1 cellular context compared by ENCODE assay signal in the genomic region with DNA sequence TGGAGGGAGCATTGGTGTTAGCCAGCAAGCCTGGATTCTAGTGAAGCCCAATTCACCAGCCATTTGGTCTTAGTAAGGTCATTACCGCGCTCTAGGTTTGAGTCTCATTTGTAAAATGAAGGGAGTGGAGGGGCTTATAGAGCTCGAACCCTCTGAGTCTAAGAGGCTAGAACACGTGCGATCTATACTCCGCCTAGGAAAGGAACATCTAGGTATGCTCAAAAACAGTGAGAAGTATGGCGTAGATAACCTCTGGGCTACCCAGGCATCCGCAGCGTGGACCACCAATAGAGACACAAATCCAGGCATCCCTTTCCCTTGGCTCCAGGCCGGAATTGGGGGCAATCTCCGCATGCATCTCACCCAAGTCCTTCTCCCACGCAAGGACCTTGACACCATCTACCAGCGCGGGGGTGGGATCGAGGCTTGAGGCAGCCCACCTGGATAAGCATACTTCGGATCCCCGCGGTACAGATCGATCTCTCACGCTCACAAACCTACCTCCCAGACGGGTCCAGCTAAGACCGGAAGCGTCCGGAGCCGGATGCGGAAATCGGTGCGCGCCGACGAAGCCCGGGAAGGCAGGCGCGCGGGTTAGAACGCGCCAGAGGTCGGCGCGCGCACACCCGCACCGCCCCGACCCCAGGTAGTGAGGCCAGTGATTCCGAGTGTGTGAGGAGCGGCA.
A peak's percentile ranks its signal among the peaks of the same experiment; 100 is the strongest.
TF ChIP-seq lines count a peak whose summit lies in the region.

METTL25B (plus strand) TSS at position 556 of the 685 bp plus-strand sequence. CDS start 636 bp downstream, outside the sequence.

TF ChIP-seq in HepG2, 621 proteins besides CTCF, POLR2A, EP300 and RAD21 (continued from another document and continues in another):
- TF ChIP-seq, protein P1, sequence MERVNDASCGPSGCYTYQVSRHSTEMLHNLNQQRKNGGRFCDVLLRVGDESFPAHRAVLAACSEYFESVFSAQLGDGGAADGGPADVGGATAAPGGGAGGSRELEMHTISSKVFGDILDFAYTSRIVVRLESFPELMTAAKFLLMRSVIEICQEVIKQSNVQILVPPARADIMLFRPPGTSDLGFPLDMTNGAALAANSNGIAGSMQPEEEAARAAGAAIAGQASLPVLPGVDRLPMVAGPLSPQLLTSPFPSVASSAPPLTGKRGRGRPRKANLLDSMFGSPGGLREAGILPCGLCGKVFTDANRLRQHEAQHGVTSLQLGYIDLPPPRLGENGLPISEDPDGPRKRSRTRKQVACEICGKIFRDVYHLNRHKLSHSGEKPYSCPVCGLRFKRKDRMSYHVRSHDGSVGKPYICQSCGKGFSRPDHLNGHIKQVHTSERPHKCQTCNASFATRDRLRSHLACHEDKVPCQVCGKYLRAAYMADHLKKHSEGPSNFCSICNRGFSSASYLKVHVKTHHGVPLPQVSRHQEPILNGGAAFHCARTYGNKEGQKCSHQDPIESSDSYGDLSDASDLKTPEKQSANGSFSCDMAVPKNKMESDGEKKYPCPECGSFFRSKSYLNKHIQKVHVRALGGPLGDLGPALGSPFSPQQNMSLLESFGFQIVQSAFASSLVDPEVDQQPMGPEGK (CRISPR knock-in tag; IDR thresholded peaks at IDR 0.05), result 0 out of 2 replicates have a peak, but pooled peaks have one; percentile 3
- TF ChIP-seq SPEN (CRISPR knock-in tag; IDR thresholded peaks at IDR 0.05; ENCODE audit: low read depth) (no peak; the same call in 1 of the 2 replicates), FOXC1 (CRISPR knock-in tag; IDR thresholded peaks at IDR 0.05; ENCODE audit: borderline replicate concordance) (no peak), EHMT2 (IDR thresholded peaks at IDR 0.05; ENCODE audit: borderline replicate concordance, low read depth, low read length) (no peak), ZNF136 (CRISPR knock-in tag; IDR thresholded peaks at IDR 0.05; ENCODE audit: low read depth) (no peak), ZC3H13 (CRISPR knock-in tag; IDR thresholded peaks at IDR 0.05) (no peak), ZBTB8A (CRISPR knock-in tag; IDR thresholded peaks at IDR 0.05; ENCODE audit: borderline replicate concordance, low read depth) (no peak), SRF (IDR thresholded peaks at IDR 0.05; ENCODE audit: low read depth, low read length) (peak; percentile 9; the same call in 1 of the 2 replicates), SCMH1 (CRISPR knock-in tag; IDR thresholded peaks at IDR 0.05; ENCODE audit: borderline replicate concordance) (no peak), ZBTB3 (CRISPR knock-in tag; IDR thresholded peaks at IDR 0.05; ENCODE audit: borderline replicate concordance, low read depth) (no peak), CHCHD3 (CRISPR knock-in tag; IDR thresholded peaks at IDR 0.05) (no peak), SRSF4 (IDR thresholded peaks at IDR 0.05; ENCODE audit: low read depth, low read length, poor library complexity, severe bottlenecking) (no peak), GPN1 (CRISPR knock-in tag; IDR thresholded peaks at IDR 0.05; ENCODE audit: borderline replicate concordance) (no peak), ATF7-NPFF (CRISPR knock-in tag; IDR thresholded peaks at IDR 0.05; ENCODE audit: low read depth) (no peak), BORCS8-MEF2B (CRISPR knock-in tag; IDR thresholded peaks at IDR 0.05) (no peak), SRY (CRISPR knock-in tag; IDR thresholded peaks at IDR 0.05) (0 out of 2 replicates have a peak, but pooled peaks have one; percentile 21), CBX1 (IDR thresholded peaks at IDR 0.05; ENCODE audit: low read depth) (no peak), ZNF331 (CRISPR knock-in tag; IDR thresholded peaks at IDR 0.05) (no peak), HES4 (CRISPR knock-in tag; IDR thresholded peaks at IDR 0.05; ENCODE audit: borderline replicate concordance) (0 out of 2 replicates have a peak, but pooled peaks have one; percentile 53), ZNF710 (CRISPR knock-in tag; IDR thresholded peaks at IDR 0.05; ENCODE audit: borderline replicate concordance) (no peak), ZNF839 (CRISPR knock-in tag; IDR thresholded peaks at IDR 0.05; ENCODE audit: borderline replicate concordance) (no peak), ZNF121 (CRISPR knock-in tag; IDR thresholded peaks at IDR 0.05) (no peak), FOXP1 (IDR thresholded peaks at IDR 0.05) (no peak), FOXP1 (CRISPR knock-in tag; IDR thresholded peaks at IDR 0.05) (no peak), ZNF883 (CRISPR knock-in tag; IDR thresholded peaks at IDR 0.05; ENCODE audit: not compliant biosample characterization) (peak; percentile 43), ZFP90 (CRISPR knock-in tag; IDR thresholded peaks at IDR 0.05; ENCODE audit: borderline replicate concordance) (peak; percentile 18; the same call in 1 of the 2 replicates), ZMAT3 (CRISPR knock-in tag; conservative IDR thresholded peaks at IDR 0.05) (0 out of 2 replicates have a peak, but pooled peaks have one; percentile 44), KMT2A (CRISPR knock-in tag; IDR thresholded peaks at IDR 0.05) (no peak), ZNF629 (CRISPR knock-in tag; conservative IDR thresholded peaks at IDR 0.05) (no peak), HNF1A (IDR thresholded peaks at IDR 0.05; ENCODE audit: low read depth) (no peak), HNF1A (CRISPR knock-in tag; IDR thresholded peaks at IDR 0.05; ENCODE audit: borderline replicate concordance) (no peak), ZSCAN12 (CRISPR knock-in tag; IDR thresholded peaks at IDR 0.05) (no peak), ZNF224 (CRISPR knock-in tag; IDR thresholded peaks at IDR 0.05) (peak; percentile 23; the same call in 1 of the 2 replicates), EED (CRISPR knock-in tag; IDR thresholded peaks at IDR 0.05) (no peak)
- TF ChIP-seq, protein P2, sequence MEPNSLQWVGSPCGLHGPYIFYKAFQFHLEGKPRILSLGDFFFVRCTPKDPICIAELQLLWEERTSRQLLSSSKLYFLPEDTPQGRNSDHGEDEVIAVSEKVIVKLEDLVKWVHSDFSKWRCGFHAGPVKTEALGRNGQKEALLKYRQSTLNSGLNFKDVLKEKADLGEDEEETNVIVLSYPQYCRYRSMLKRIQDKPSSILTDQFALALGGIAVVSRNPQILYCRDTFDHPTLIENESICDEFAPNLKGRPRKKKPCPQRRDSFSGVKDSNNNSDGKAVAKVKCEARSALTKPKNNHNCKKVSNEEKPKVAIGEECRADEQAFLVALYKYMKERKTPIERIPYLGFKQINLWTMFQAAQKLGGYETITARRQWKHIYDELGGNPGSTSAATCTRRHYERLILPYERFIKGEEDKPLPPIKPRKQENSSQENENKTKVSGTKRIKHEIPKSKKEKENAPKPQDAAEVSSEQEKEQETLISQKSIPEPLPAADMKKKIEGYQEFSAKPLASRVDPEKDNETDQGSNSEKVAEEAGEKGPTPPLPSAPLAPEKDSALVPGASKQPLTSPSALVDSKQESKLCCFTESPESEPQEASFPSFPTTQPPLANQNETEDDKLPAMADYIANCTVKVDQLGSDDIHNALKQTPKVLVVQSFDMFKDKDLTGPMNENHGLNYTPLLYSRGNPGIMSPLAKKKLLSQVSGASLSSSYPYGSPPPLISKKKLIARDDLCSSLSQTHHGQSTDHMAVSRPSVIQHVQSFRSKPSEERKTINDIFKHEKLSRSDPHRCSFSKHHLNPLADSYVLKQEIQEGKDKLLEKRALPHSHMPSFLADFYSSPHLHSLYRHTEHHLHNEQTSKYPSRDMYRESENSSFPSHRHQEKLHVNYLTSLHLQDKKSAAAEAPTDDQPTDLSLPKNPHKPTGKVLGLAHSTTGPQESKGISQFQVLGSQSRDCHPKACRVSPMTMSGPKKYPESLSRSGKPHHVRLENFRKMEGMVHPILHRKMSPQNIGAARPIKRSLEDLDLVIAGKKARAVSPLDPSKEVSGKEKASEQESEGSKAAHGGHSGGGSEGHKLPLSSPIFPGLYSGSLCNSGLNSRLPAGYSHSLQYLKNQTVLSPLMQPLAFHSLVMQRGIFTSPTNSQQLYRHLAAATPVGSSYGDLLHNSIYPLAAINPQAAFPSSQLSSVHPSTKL (CRISPR knock-in tag; IDR thresholded peaks at IDR 0.05), result peak; percentile 5; the same call in 1 of the 2 replicates
- TF ChIP-seq, protein P3, sequence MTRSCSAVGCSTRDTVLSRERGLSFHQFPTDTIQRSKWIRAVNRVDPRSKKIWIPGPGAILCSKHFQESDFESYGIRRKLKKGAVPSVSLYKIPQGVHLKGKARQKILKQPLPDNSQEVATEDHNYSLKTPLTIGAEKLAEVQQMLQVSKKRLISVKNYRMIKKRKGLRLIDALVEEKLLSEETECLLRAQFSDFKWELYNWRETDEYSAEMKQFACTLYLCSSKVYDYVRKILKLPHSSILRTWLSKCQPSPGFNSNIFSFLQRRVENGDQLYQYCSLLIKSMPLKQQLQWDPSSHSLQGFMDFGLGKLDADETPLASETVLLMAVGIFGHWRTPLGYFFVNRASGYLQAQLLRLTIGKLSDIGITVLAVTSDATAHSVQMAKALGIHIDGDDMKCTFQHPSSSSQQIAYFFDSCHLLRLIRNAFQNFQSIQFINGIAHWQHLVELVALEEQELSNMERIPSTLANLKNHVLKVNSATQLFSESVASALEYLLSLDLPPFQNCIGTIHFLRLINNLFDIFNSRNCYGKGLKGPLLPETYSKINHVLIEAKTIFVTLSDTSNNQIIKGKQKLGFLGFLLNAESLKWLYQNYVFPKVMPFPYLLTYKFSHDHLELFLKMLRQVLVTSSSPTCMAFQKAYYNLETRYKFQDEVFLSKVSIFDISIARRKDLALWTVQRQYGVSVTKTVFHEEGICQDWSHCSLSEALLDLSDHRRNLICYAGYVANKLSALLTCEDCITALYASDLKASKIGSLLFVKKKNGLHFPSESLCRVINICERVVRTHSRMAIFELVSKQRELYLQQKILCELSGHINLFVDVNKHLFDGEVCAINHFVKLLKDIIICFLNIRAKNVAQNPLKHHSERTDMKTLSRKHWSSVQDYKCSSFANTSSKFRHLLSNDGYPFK (CRISPR knock-in tag; IDR thresholded peaks at IDR 0.05; ENCODE audit: borderline replicate concordance), result peak; percentile 42; the same call in 1 of the 2 replicates
- TF ChIP-seq, protein P4, sequence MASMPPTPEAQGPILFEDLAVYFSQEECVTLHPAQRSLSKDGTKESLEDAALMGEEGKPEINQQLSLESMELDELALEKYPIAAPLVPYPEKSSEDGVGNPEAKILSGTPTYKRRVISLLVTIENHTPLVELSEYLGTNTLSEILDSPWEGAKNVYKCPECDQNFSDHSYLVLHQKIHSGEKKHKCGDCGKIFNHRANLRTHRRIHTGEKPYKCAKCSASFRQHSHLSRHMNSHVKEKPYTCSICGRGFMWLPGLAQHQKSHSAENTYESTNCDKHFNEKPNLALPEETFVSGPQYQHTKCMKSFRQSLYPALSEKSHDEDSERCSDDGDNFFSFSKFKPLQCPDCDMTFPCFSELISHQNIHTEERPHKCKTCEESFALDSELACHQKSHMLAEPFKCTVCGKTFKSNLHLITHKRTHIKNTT (CRISPR knock-in tag; IDR thresholded peaks at IDR 0.05), result no peak
- TF ChIP-seq, protein P5, sequence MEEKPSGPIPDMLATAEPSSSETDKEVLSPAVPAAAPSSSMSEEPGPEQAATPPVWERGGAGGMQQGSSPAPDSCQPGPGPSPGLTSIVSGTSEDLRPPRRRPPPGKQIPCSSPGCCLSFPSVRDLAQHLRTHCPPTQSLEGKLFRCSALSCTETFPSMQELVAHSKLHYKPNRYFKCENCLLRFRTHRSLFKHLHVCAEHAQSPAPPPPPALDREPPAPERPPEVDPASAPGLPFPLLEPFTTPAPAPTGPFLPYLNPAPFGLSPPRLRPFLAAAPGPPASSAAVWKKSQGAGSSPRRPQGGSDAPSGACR (CRISPR knock-in tag; IDR thresholded peaks at IDR 0.05), result no peak
- TF ChIP-seq, protein P6, sequence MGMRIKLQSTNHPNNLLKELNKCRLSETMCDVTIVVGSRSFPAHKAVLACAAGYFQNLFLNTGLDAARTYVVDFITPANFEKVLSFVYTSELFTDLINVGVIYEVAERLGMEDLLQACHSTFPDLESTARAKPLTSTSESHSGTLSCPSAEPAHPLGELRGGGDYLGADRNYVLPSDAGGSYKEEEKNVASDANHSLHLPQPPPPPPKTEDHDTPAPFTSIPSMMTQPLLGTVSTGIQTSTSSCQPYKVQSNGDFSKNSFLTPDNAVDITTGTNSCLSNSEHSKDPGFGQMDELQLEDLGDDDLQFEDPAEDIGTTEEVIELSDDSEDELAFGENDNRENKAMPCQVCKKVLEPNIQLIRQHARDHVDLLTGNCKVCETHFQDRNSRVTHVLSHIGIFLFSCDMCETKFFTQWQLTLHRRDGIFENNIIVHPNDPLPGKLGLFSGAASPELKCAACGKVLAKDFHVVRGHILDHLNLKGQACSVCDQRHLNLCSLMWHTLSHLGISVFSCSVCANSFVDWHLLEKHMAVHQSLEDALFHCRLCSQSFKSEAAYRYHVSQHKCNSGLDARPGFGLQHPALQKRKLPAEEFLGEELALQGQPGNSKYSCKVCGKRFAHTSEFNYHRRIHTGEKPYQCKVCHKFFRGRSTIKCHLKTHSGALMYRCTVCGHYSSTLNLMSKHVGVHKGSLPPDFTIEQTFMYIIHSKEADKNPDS (CRISPR knock-in tag; IDR thresholded peaks at IDR 0.05), result no peak
